In the genomic region with DNA sequence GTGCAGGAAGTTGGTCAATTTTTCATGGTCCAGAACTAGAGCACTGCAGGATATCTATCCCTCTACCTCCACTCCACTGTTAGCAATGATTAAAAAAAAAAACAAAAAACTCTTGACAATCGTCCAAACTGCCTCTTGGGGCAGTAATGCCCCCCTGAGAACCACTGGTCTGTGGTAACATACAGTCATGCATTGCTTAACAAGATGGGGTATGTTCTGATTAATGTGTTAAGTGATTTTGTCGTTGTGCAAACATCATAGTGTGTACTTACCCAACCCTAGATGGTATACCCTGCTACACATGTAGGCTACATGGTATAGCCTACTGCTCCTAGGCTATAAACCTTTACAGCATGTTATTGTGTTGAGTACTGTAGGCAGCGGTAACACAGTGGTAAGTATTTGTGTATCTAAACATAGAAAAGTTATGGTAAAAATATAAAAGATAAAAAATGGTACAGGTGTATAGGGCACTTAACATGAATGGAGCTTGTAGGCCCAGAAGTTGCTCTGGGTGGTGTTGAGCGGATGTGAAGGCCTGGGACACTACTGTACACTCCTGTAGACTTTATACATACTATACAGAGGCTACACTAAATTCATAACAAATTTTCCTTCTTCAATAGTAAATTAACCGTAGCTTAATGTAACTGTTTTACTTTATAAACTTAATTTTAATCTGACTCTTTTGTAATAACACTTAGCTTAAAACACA, we compare ENCODE assay signal across 11 cellular contexts. TPM values are rescaled to one million over a fixed set of nuclear protein-coding genes. Genes with fewer than 3 reads are reported as not detected.
DNase-seq lines count a peak whose midpoint lies in the region; ATAC-seq, FAIRE-seq and TF ChIP-seq lines count a peak whose summit lies in the region.
"Had no signal": no experiment of that assay in that cellular context is flagged by ENCODE, and none has a peak within 500 bp of the region (broad histone marks: within the 10 kb centered on the region; RNA-seq: fewer than 3 reads in every experiment).

No MANE protein-coding gene starts in this region.

- no peaks in the 10 kb centered on the region for H3K27me3 Mint-ChIP-seq in GM23338 (ENCODE audit: insufficient read depth, low read depth, poor library complexity)
- H3K27me3 Mint-ChIP-seq: CD4-positive, alpha-beta T cell had no signal

- peaks cover 30% of the 10 kb centered on the region; the same call in 1 of the 2 replicates for H3K27me3 ChIP-seq in GM23338 (ENCODE audit: insufficient read depth)
- no peaks in the 10 kb centered on the region for H3K27me3 ChIP-seq in PC-3 (ENCODE audit: low read length)

- no peak overlapping the region for H3K27ac ChIP-seq in GM23338 (ENCODE audit: low read depth)
- H3K27ac ChIP-seq in PC-3 (ENCODE audit: low read length) = no peak overlapping the region
- H3K27ac ChIP-seq: skin epidermis had no signal

- intact Hi-C loops in PC-3 (cut with micrococcal nuclease) = no loop called here

- H3K36me3 ChIP-seq in GM23338 (ENCODE audit: insufficient read depth) = no peaks in the 10 kb centered on the region; the same call in 1 of the 2 replicates
- H3K36me3 ChIP-seq in PC-3 (ENCODE audit: low read depth, low read length) = no peaks in the 10 kb centered on the region

- H3K9me2 ChIP-seq in GM23338 (ENCODE audit: insufficient read depth) (no peaks in the 10 kb centered on the region), PC-3 (replicated peaks; ENCODE audit: low read length) (no peaks in the 10 kb centered on the region)

- H3K4me1 ChIP-seq in GM23338 (ENCODE audit: insufficient read depth) (no peaks in the 10 kb centered on the region), PC-3 (ENCODE audit: insufficient read depth, low read length) (no peaks in the 10 kb centered on the region)

- no peaks in the 10 kb centered on the region; the same call in 1 of the 2 replicates for H4K20me1 ChIP-seq in GM23338 (replicated peaks; ENCODE audit: insufficient read depth)
- no peaks in the 10 kb centered on the region for H4K20me1 ChIP-seq in PC-3 (ENCODE audit: low read length)

- POLR2A ChIA-PET in PC-3 (lab: Charles Lee; ENCODE audit: unreplicated experiment) = no interaction called here

- H3K9me3 Mint-ChIP-seq in GM23338 = no peaks in the 10 kb centered on the region
- H3K9me3 Mint-ChIP-seq: activated T-helper 2 cell treated with anti-CD3 and anti-CD28 coated beads, Interferon-gamma antibody, Interleukin-2, Interleukin-4, amounts not matched to agents 10 μg/mL and 5 μg/mL and 100 μg/mL, durations not matched to agents 14 hours and 24 hours and 36 hours; CD4-positive, alpha-beta T cell had no signal

- H3K4me3 ChIP-seq in GM23338 (no peak overlapping the region), PC-3 (ENCODE audit: low read length) (no peak overlapping the region), fibroblast of mammary gland (ENCODE audit: control insufficient read depth, low read depth, low read length) (no peak overlapping the region)
- H3K4me3 ChIP-seq: skin epidermis had no signal

- FAIRE-seq in A204.1 (lab: Jason Lieb, UNC) = peak; percentile 53

- H3K4me2 ChIP-seq in GM23338 = no peak overlapping the region
- no peak overlapping the region for H3K4me2 ChIP-seq in PC-3 (ENCODE audit: low read length)

- TF ChIP-seq CTCF in GM23338 (conservative IDR thresholded peaks at IDR 0.05; ENCODE audit: low read depth in 2 of 2) (peak; percentile 45 to 55), PC-3 (conservative IDR thresholded peaks at IDR 0.05; ENCODE audit: low read depth, low read length) (peak; percentile 24; the same call in 1 of the 2 replicates), fibroblast of mammary gland (conservative IDR thresholded peaks at IDR 0.05; ENCODE audit: control insufficient read depth, insufficient read depth, low read depth, low read length) (no peak)

- DNase-seq in GM23338 (ENCODE audit: low spot score) = peak; percentile 46
- DNase-seq in PC-3 = peak; percentile 27
- peak; percentile 58 for DNase-seq in fibroblast of mammary gland (ENCODE audit: low read depth)
- DNase-seq in NCI-H510A (lab: John Stamatoyannopoulos, UW) = no peak
- DNase-seq in NCI-H1436 treated with DMSO at 0.1 percent for 48 hours (lab: John Stamatoyannopoulos, UW) = no peak
- DNase-seq: CD4-positive, alpha-beta T cell had no signal

- H2AFZ ChIP-seq in GM23338 = no peak overlapping the region
- no peak overlapping the region for H2AFZ ChIP-seq in PC-3 (ENCODE audit: low read length)

- no TSS peak for BruUV-seq in PC-3 (replicated peaks; lab: Mats Ljungman, UMichigan)

- H3F3A ChIP-seq in GM23338 (replicated peaks; ENCODE audit: low read depth) = no peaks in the 10 kb centered on the region
- H3F3A ChIP-seq in PC-3 (ENCODE audit: low read length, unreplicated experiment) = no peaks in the 10 kb centered on the region

- H3K36me3 Mint-ChIP-seq in GM23338 (ENCODE audit: low read depth) = peaks cover 15% of the 10 kb centered on the region

- CTCF ChIA-PET in PC-3 (lab: Charles Lee) = no interaction called here

- H3K79me2 ChIP-seq in GM23338 (replicated peaks; ENCODE audit: insufficient read depth) = no peaks in the 10 kb centered on the region
- H3K79me2 ChIP-seq in PC-3 (ENCODE audit: low read length) = no peaks in the 10 kb centered on the region

- H3K4me3 Mint-ChIP-seq in GM23338 = no peak overlapping the region
- H3K4me3 Mint-ChIP-seq: CD4-positive, alpha-beta T cell had no signal

- peak; percentile 81 for ATAC-seq in GM23338
- ATAC-seq in PC-3 = no peak
- ATAC-seq in HG03469 (IDR thresholded peaks at IDR 0.05; ENCODE audit: unreplicated experiment) = no peak
- no peak for ATAC-seq in HG03196 (IDR thresholded peaks at IDR 0.05; ENCODE audit: unreplicated experiment)

- H3K9ac ChIP-seq in PC-3 (ENCODE audit: low read length) = no peak overlapping the region

- H3K9me3 ChIP-seq in PC-3 (ENCODE audit: low read length) = no peaks in the 10 kb centered on the region

- peaks cover 5% of the 10 kb centered on the region; the same call in 2 of the 3 replicates for H3K4me1 Mint-ChIP-seq in GM23338

- no peak overlapping the region for H3K27ac Mint-ChIP-seq in GM23338
- H3K27ac Mint-ChIP-seq: activated T-helper 2 cell treated with anti-CD3 and anti-CD28 coated beads, Interferon-gamma antibody, Interleukin-2, Interleukin-4, amounts not matched to agents 10 μg/mL and 5 μg/mL and 100 μg/mL, durations not matched to agents 14 hours and 24 hours and 36 hours; CD4-positive, alpha-beta T cell had no signal

TF ChIP-seq in GM23338, 12 proteins besides CTCF, POLR2A, EP300 and RAD21:
- TF ChIP-seq ZNF114 (CRISPR knock-in tag; IDR thresholded peaks at IDR 0.05) = no peak
- TF ChIP-seq JUNB (IDR thresholded peaks at IDR 0.05; ENCODE audit: unreplicated experiment) = no peak
- no peak for TF ChIP-seq ETS1 (IDR thresholded peaks at IDR 0.05)
- TF ChIP-seq REST (IDR thresholded peaks at IDR 0.05; ENCODE audit: unreplicated experiment) = no peak
- no peak for TF ChIP-seq NANOG (IDR thresholded peaks at IDR 0.05; ENCODE audit: borderline replicate concordance)
- no peak for TF ChIP-seq CREB1 (CRISPR knock-in tag; IDR thresholded peaks at IDR 0.05; ENCODE audit: low read depth)
- no peak for TF ChIP-seq STAT1 (IDR thresholded peaks at IDR 0.05; ENCODE audit: unreplicated experiment)

RNA-seq across cellular contexts. Expression of gene ART3, which starts 34.1 kb away (rescaled TPM):
- 0.87 and 1.2 TPM in 2 replicates for total RNA-seq in GM23338 (2014; rRNA removed; shearing (Covaris generic))
- 1.1 and 1.7 TPM in 2 replicates for polyA plus RNA-seq in GM23338 (2016; fragmentation: Nextera tagmentation; extraction: Ambion mirVana)
- total RNA-seq in PC-3 (2014; rRNA removed) = not detected in 2 replicates
- total RNA-seq: activated T-helper 2 cell treated with anti-CD3 and anti-CD28 coated beads, Interferon-gamma antibody, Interleukin-2, Interleukin-4, amounts not matched to agents 10 μg/mL and 5 μg/mL and 100 μg/mL, durations not matched to agents 14 hours and 24 hours and 36 hours; CD4-positive, alpha-beta T cell had no signal

RNA-seq across cellular contexts. Expression of gene NUP54, which starts 39.6 kb away (rescaled TPM):
- 117 and 118 TPM in 2 replicates for total RNA-seq in GM23338 (2014; rRNA removed; shearing (Covaris generic))
- polyA plus RNA-seq in GM23338 (2016; fragmentation: Nextera tagmentation; extraction: Ambion mirVana) = 86.6 and 97.8 TPM in 2 replicates
- 26.7 and 29.2 TPM in 2 replicates for total RNA-seq in PC-3 (2014; rRNA removed)

Comparison
In these comparisons a context has a peak if more than half of its experiments do, and no peak if none do; other contexts are left out.
1. DNase-seq: peak in GM23338 (single experiment), PC-3 (single experiment) and fibroblast of mammary gland (single experiment); none in NCI-H510A (single experiment) and NCI-H1436 treated with DMSO at 0.1 percent for 48 hours (single experiment).